Comparison of ENCODE assay signal across 1 cellular context in genomic region chr2:199606193-199606780, GRCh38.
TF ChIP-seq lines count a peak whose summit lies in the region.

No MANE protein-coding gene starts in this region.

TF ChIP-seq in HepG2, 621 proteins besides CTCF, POLR2A, EP300 and RAD21 (continued from another document):
- TF ChIP-seq ARID5B (CRISPR knock-in tag; IDR thresholded peaks at IDR 0.05) (no peak), SUZ12 (IDR thresholded peaks at IDR 0.05; ENCODE audit: low read depth, low read length) (no peak), ZBTB37 (CRISPR knock-in tag; IDR thresholded peaks at IDR 0.05) (no peak), ZNF878 (CRISPR knock-in tag; IDR thresholded peaks at IDR 0.05) (no peak), SETDB1 (CRISPR knock-in tag; IDR thresholded peaks at IDR 0.05; ENCODE audit: borderline replicate concordance) (no peak), PRPF4 (IDR thresholded peaks at IDR 0.05; ENCODE audit: low read depth, low read length, poor library complexity, severe bottlenecking) (no peak)
